Comparison of ENCODE assay signal across 10 cellular contexts in genomic region chr11:7672276-7672959, GRCh38. TPM values are rescaled to one million over a fixed set of nuclear protein-coding genes. Genes with fewer than 3 reads are reported as not detected.
DNase-seq lines count a peak whose midpoint lies in the region; ATAC-seq, FAIRE-seq and TF ChIP-seq lines count a peak whose summit lies in the region.
"Had no signal": no experiment of that assay in that cellular context is flagged by ENCODE, and none has a peak within 500 bp of the region (broad histone marks: within the 10 kb centered on the region; RNA-seq: fewer than 3 reads in every experiment).

No MANE protein-coding gene starts in this region.

- no peak for TF ChIP-seq EP300 in A549 (IDR thresholded peaks at IDR 0.05)

- 89% methylated on average over 16 of the region's 16 CpGs for WGBS in A549 (ENCODE audit: missing lambda C conversion rate)
- 89 to 98% methylated on average over 10 to 11 of the region's 16 CpGs for WGBS in mesodermal cell (ENCODE audit: insufficient coverage in 2 of 2), 2 experiments

- H3K36me3 Mint-ChIP-seq in activated T-helper 17 cell treated with anti-CD3 and anti-CD28 coated beads, Interleukin-2, amount 50 U/mL, for 72 hours (ENCODE audit: low read depth), result no peaks in the 10 kb centered on the region

- no peak for TF ChIP-seq RAD21 in A549 (conservative IDR thresholded peaks at IDR 0.05 in 1 of 2, IDR thresholded peaks at IDR 0.05 in 1 of 2)

- CTCF ChIA-PET in A549 (lab: Yijun Ruan, JAX), result interaction anchor here (1.0 to 10.6 kb wide), 2 partner anchors 15 to 100 kb away, joined by 3 to 209 read pairs; no protein-coding TSS in a partner anchor

- no peak for TF ChIP-seq POLR2A in A549 (IDR thresholded peaks at IDR 0.05; ENCODE audit: low read length)

- no peak for FAIRE-seq in A549 (lab: Jason Lieb, UNC)
- FAIRE-seq: colon had no signal

- DNase-seq in A549 (ENCODE audit: low read depth in 1 of 2, low spot score in 1 of 2), result no peak
- DNase-seq in foreskin melanocyte, result no peak
- no peak for DNase-seq in NCI-H82 (lab: John Stamatoyannopoulos, UW)
- no peak for DNase-seq in kidney tubule cell (ENCODE audit: low spot score)

- H3K9me3 Mint-ChIP-seq in activated T-helper 17 cell treated with anti-CD3 and anti-CD28 coated beads, Interleukin-2, amount 50 U/mL, for 72 hours, result no peaks in the 10 kb centered on the region

- ATAC-seq in A549 (peak in 1 of 2 experiments; percentile 31; a peak in 2 of 6 replicates), GM19397 (IDR thresholded peaks at IDR 0.05; ENCODE audit: unreplicated experiment) (peak; percentile 38), HG03196 (IDR thresholded peaks at IDR 0.05; ENCODE audit: unreplicated experiment) (no peak)
- ATAC-seq in activated T-helper 17 cell treated with anti-CD3 and anti-CD28 coated beads, Interleukin-2, amount 50 U/mL, for 72 hours (replicated peaks), result no peak

- peak overlapping the region; percentile 73 for H3K4me3 Mint-ChIP-seq in activated T-helper 17 cell treated with anti-CD3 and anti-CD28 coated beads, Interleukin-2, amount 50 U/mL, for 72 hours

- H3K27ac Mint-ChIP-seq in activated T-helper 17 cell treated with anti-CD3 and anti-CD28 coated beads, Interleukin-2, amount 50 U/mL, for 72 hours, result no peak overlapping the region

- H3K4me3 ChIP-seq in A549, result no peak overlapping the region; the same call in 2 of the 3 replicates
- peak overlapping the region; percentile 53 for H3K4me3 ChIP-seq in mesodermal cell (ENCODE audit: extremely low read depth, insufficient read depth, low read length, poor library complexity, severe bottlenecking)

- H3K36me3 ChIP-seq in mesodermal cell (ENCODE audit: control insufficient read depth, insufficient read depth, low read length), result peaks cover 15% of the 10 kb centered on the region

- TF ChIP-seq CTCF in A549 (IDR thresholded peaks at IDR 0.05), result no peak

- peak overlapping the region in 1 of 2 experiments; percentile 82; a peak in 2 of 6 replicates for H3K27ac ChIP-seq in A549
- no peak overlapping the region for H3K27ac ChIP-seq in mesodermal cell (ENCODE audit: low read depth, low read length, severe bottlenecking)

- H3K4me2 ChIP-seq in A549, result peak overlapping the region; percentile 91

- H3K4me1 ChIP-seq in A549 (peaks cover 8% of the 10 kb centered on the region; the same call in 1 of the 3 replicates), mesodermal cell (ENCODE audit: control insufficient read depth, insufficient read depth, low read length, poor library complexity, severe bottlenecking) (peaks cover 5% of the 10 kb centered on the region)

- no peaks in the 10 kb centered on the region for H3K9me3 ChIP-seq in A549
- H3K9me3 ChIP-seq in mesodermal cell (ENCODE audit: control insufficient read depth, low read length), result no peaks in the 10 kb centered on the region

- peaks cover 6% of the 10 kb centered on the region for H3K4me1 Mint-ChIP-seq in activated T-helper 17 cell treated with anti-CD3 and anti-CD28 coated beads, Interleukin-2, amount 50 U/mL, for 72 hours

- peaks cover 35% of the 10 kb centered on the region for H3K27me3 Mint-ChIP-seq in activated T-helper 17 cell treated with anti-CD3 and anti-CD28 coated beads, Interleukin-2, amount 50 U/mL, for 72 hours

- POLR2A ChIA-PET in A549 (lab: Yijun Ruan, JAX), result no interaction called here

TF ChIP-seq in A549, 52 proteins besides CTCF, POLR2A, EP300 and RAD21:
- TF ChIP-seq HMGXB4 (CRISPR knock-in tag; IDR thresholded peaks at IDR 0.05; ENCODE audit: borderline replicate concordance), result no peak
- TF ChIP-seq, protein P1, sequence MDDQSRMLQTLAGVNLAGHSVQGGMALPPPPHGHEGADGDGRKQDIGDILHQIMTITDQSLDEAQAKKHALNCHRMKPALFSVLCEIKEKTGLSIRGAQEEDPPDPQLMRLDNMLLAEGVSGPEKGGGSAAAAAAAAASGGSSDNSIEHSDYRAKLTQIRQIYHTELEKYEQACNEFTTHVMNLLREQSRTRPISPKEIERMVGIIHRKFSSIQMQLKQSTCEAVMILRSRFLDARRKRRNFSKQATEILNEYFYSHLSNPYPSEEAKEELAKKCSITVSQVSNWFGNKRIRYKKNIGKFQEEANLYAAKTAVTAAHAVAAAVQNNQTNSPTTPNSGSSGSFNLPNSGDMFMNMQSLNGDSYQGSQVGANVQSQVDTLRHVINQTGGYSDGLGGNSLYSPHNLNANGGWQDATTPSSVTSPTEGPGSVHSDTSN (IDR thresholded peaks at IDR 0.05), result no peak
- TF ChIP-seq NPAS2 (CRISPR knock-in tag; IDR thresholded peaks at IDR 0.05; ENCODE audit: borderline replicate concordance), result no peak
- TF ChIP-seq ESRRA (IDR thresholded peaks at IDR 0.05; ENCODE audit: borderline replicate concordance, low read length), result no peak
- TF ChIP-seq CEBPB (IDR thresholded peaks at IDR 0.05), result no peak
- TF ChIP-seq, protein P2, sequence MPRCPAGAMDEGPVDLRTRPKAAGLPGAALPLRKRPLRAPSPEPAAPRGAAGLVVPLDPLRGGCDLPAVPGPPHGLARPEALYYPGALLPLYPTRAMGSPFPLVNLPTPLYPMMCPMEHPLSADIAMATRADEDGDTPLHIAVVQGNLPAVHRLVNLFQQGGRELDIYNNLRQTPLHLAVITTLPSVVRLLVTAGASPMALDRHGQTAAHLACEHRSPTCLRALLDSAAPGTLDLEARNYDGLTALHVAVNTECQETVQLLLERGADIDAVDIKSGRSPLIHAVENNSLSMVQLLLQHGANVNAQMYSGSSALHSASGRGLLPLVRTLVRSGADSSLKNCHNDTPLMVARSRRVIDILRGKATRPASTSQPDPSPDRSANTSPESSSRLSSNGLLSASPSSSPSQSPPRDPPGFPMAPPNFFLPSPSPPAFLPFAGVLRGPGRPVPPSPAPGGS (IDR thresholded peaks at IDR 0.05), result no peak
- no peak for TF ChIP-seq POLR2AphosphoS2 (conservative IDR thresholded peaks at IDR 0.05; ENCODE audit: low read length)
- no peak for TF ChIP-seq JUN (IDR thresholded peaks at IDR 0.05)
- TF ChIP-seq TP53 (CRISPR knock-in tag; IDR thresholded peaks at IDR 0.05), result no peak
- no peak for TF ChIP-seq ZC3H11A (IDR thresholded peaks at IDR 0.05)
- TF ChIP-seq KDM5A (IDR thresholded peaks at IDR 0.05), result no peak
- TF ChIP-seq GATA3 (IDR thresholded peaks at IDR 0.05; ENCODE audit: borderline replicate concordance), result no peak
- TF ChIP-seq RNF2 (IDR thresholded peaks at IDR 0.05; ENCODE audit: borderline replicate concordance, low read depth), result no peak

RNA-seq across cellular contexts. Expression of gene CYB5R2, which starts 0.9 kb away (rescaled TPM):
- polyA plus RNA-seq in A549 (2011; rRNA removed) (6.1 and 6.3 TPM in 2 replicates), A549 (2017; fragmentation: RNase III; extraction: RNeasy Plus Mini Kit Qiagen cat#74134 plus additional on column Dnase treatment) (2.3 to 2.9 TPM (median 2.4 TPM) in 3 replicates)
- 2.5 and 2.7 TPM in 2 replicates for polyA plus RNA-seq in A549 (2012; cell fraction: cytosol; rRNA removed)
- polyA plus RNA-seq in A549 (2012; cell fraction: nucleus; rRNA removed), result 1.9 and 2.0 TPM in 2 replicates
- 4.3 and 7.0 TPM in 2 replicates for polyA minus RNA-seq in A549 (2011; rRNA and poly(A)+ RNA removed)
- total RNA-seq in activated T-helper 17 cell treated with anti-CD3 and anti-CD28 coated beads, Interleukin-2, amount 50 U/mL, for 72 hours, result 1 to 10 TPM; 1.5 to 3.1 TPM
- polyA plus RNA-seq in mesodermal cell (2013, experiment 1 of 2), result 20.3 TPM
- polyA plus RNA-seq in mesodermal cell (2013, experiment 2 of 2), result 18.1 TPM
- polyA plus RNA-seq: neural cell had no signal

RNA-seq across cellular contexts. Expression of gene OVCH2, which starts 33.9 kb away (rescaled TPM):
- polyA plus RNA-seq in A549 (2011; rRNA removed), result not detected in 2 replicates
- not detected in 2 replicates for polyA plus RNA-seq in A549 (2012; cell fraction: cytosol; rRNA removed)
- polyA plus RNA-seq in A549 (2012; cell fraction: nucleus; rRNA removed), result not detected in 2 replicates
- not detected in 3 replicates for polyA plus RNA-seq in A549 (2017; fragmentation: RNase III; extraction: RNeasy Plus Mini Kit Qiagen cat#74134 plus additional on column Dnase treatment)
- not detected in 2 replicates for polyA minus RNA-seq in A549 (2011; rRNA and poly(A)+ RNA removed)
- total RNA-seq in activated T-helper 17 cell treated with anti-CD3 and anti-CD28 coated beads, Interleukin-2, amount 50 U/mL, for 72 hours, result not detected
- polyA plus RNA-seq in mesodermal cell (2013, experiment 1 of 2), result 0.22 TPM
- polyA plus RNA-seq in mesodermal cell (2013, experiment 2 of 2), result not detected
- polyA plus RNA-seq: neural cell had no signal
